1 cellular context compared by ENCODE assay signal in genomic region chr1:234960722-234961467, GRCh38.
TF ChIP-seq lines count a peak whose summit lies in the region.

No MANE protein-coding gene starts in this region.

TF ChIP-seq in HepG2, 621 proteins besides CTCF, POLR2A, EP300 and RAD21 (continued from another document and continues in another):
- peak; percentile 80 for TF ChIP-seq MXD1 (CRISPR knock-in tag; IDR thresholded peaks at IDR 0.05)
- TF ChIP-seq FOXK1 (CRISPR knock-in tag; IDR thresholded peaks at IDR 0.05; ENCODE audit: borderline replicate concordance, low read depth) = peak; percentile 83; the same call in 1 of the 2 replicates
- 0 out of 2 replicates have a peak, but pooled peaks have one; percentile 29 for TF ChIP-seq ZNF776 (CRISPR knock-in tag; IDR thresholded peaks at IDR 0.05)
- no peak for TF ChIP-seq ZNF333 (CRISPR knock-in tag; IDR thresholded peaks at IDR 0.05; ENCODE audit: borderline replicate concordance)
- TF ChIP-seq FOXA3 (CRISPR knock-in tag; IDR thresholded peaks at IDR 0.05) = peak; percentile 98
- TF ChIP-seq ZNF564 (CRISPR knock-in tag; IDR thresholded peaks at IDR 0.05) = peak; percentile 79; the same call in 1 of the 2 replicates
- TF ChIP-seq HNRNPK (IDR thresholded peaks at IDR 0.05; ENCODE audit: low read depth, low read length, poor library complexity, severe bottlenecking) = no peak
- TF ChIP-seq ZNF446 (CRISPR knock-in tag; IDR thresholded peaks at IDR 0.05) = no peak; the same call in 1 of the 2 replicates
- no peak for TF ChIP-seq ZFP62 (CRISPR knock-in tag; IDR thresholded peaks at IDR 0.05)
- TF ChIP-seq SATB2 (CRISPR knock-in tag; IDR thresholded peaks at IDR 0.05) = 0 out of 2 replicates have a peak, but pooled peaks have one; percentile 29
- TF ChIP-seq AHDC1 (CRISPR knock-in tag; IDR thresholded peaks at IDR 0.05; ENCODE audit: borderline replicate concordance) = peak; percentile 89; the same call in 1 of the 2 replicates
- peak; percentile 96 for TF ChIP-seq ISL2 (CRISPR knock-in tag; IDR thresholded peaks at IDR 0.05)
- TF ChIP-seq ZNF3 (CRISPR knock-in tag; IDR thresholded peaks at IDR 0.05) = no peak
- TF ChIP-seq HHEX (CRISPR knock-in tag; IDR thresholded peaks at IDR 0.05) = peak; percentile 58; the same call in 1 of the 2 replicates
- TF ChIP-seq ZMAT3 (CRISPR knock-in tag; conservative IDR thresholded peaks at IDR 0.05) = no peak; the same call in 1 of the 2 replicates
- TF ChIP-seq TMF1 (CRISPR knock-in tag; IDR thresholded peaks at IDR 0.05; ENCODE audit: low read depth) = no peak
- TF ChIP-seq TGIF2 (CRISPR knock-in tag; IDR thresholded peaks at IDR 0.05) = peak; percentile 64; the same call in 1 of the 2 replicates
- no peak for TF ChIP-seq TRIM24 (CRISPR knock-in tag; IDR thresholded peaks at IDR 0.05)
- 0 out of 2 replicates have a peak, but pooled peaks have one; percentile 27 for TF ChIP-seq TSC22D2 (CRISPR knock-in tag; IDR thresholded peaks at IDR 0.05; ENCODE audit: borderline replicate concordance)
- TF ChIP-seq ZNF569 (CRISPR knock-in tag; IDR thresholded peaks at IDR 0.05; ENCODE audit: borderline replicate concordance) = no peak
- no peak for TF ChIP-seq GLI4 (CRISPR knock-in tag; IDR thresholded peaks at IDR 0.05; ENCODE audit: borderline replicate concordance)
- no peak for TF ChIP-seq ZNF576 (CRISPR knock-in tag; IDR thresholded peaks at IDR 0.05)
- peak; percentile 45; the same call in 1 of the 2 replicates for TF ChIP-seq GMEB1 (CRISPR knock-in tag; IDR thresholded peaks at IDR 0.05; ENCODE audit: borderline replicate concordance)
- no peak for TF ChIP-seq ELK4 (CRISPR knock-in tag; IDR thresholded peaks at IDR 0.05; ENCODE audit: borderline replicate concordance)
- peak; percentile 55; the same call in 1 of the 2 replicates for TF ChIP-seq ZNF318 (CRISPR knock-in tag; IDR thresholded peaks at IDR 0.05)
- TF ChIP-seq SNAPC4 (CRISPR knock-in tag; IDR thresholded peaks at IDR 0.05) = no peak; the same call in 1 of the 2 replicates
- peak; percentile 57; the same call in 1 of the 3 replicates for TF ChIP-seq MXI1 (IDR thresholded peaks at IDR 0.05; ENCODE audit: borderline replicate concordance, low read depth, low read length)
- peak; percentile 68; the same call in 1 of the 2 replicates for TF ChIP-seq ZFP91 (CRISPR knock-in tag; IDR thresholded peaks at IDR 0.05; ENCODE audit: borderline replicate concordance)
- peak; percentile 56 for TF ChIP-seq SKI (IDR thresholded peaks at IDR 0.05; ENCODE audit: partially characterized antibody)
- TF ChIP-seq ZNF430 (CRISPR knock-in tag; IDR thresholded peaks at IDR 0.05) = no peak
- TF ChIP-seq ARID2 (CRISPR knock-in tag; IDR thresholded peaks at IDR 0.05; ENCODE audit: borderline replicate concordance) = no peak
